1 cellular context compared by ENCODE assay signal in the genomic region with DNA sequence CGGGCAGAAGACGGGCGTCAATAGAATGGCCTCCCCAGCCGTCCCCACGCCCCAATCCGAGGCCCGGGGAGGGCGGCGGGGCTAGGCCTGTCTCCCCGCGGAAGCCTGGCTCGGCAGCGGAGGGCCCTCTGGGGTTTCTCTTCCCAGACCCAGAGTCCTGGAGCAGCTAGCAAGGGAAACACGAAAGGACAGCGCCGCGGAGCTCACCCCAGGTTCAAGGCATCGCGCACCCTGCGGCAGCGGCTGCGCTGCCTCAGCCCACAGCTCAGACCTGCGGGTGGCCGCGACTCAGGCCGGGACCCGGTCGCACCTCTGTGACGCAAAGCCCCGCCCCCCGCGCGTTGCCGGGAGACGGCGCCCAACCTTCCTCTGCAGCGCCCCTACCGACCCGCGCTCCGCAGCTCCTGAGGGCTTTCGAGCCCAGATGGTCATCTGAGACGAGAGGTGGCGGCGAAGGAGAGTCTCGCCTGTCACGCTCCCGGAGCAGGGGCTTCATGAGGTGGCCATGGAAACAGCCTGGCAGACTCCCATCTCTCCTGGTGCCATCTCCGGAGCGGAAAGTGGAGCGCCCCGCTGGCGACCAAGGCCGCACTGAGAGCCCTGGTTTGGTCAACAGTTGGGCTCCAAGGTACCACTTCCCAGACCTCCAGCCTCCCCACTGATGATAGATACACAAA.
TF ChIP-seq lines count a peak whose summit lies in the region.

A gene with protein sequence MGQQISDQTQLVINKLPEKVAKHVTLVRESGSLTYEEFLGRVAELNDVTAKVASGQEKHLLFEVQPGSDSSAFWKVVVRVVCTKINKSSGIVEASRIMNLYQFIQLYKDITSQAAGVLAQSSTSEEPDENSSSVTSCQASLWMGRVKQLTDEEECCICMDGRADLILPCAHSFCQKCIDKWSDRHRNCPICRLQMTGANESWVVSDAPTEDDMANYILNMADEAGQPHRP (minus strand): TSS at position 273 of the 677 bp plus-strand sequence. CDS start 7,029 bp downstream, outside the sequence.

TF ChIP-seq in HepG2, 621 proteins besides CTCF, POLR2A, EP300 and RAD21 (continued from another document and continues in another):
- TF ChIP-seq NCOR1 (IDR thresholded peaks at IDR 0.05; ENCODE audit: borderline replicate concordance, low read length), result no peak
- TF ChIP-seq, protein P1, sequence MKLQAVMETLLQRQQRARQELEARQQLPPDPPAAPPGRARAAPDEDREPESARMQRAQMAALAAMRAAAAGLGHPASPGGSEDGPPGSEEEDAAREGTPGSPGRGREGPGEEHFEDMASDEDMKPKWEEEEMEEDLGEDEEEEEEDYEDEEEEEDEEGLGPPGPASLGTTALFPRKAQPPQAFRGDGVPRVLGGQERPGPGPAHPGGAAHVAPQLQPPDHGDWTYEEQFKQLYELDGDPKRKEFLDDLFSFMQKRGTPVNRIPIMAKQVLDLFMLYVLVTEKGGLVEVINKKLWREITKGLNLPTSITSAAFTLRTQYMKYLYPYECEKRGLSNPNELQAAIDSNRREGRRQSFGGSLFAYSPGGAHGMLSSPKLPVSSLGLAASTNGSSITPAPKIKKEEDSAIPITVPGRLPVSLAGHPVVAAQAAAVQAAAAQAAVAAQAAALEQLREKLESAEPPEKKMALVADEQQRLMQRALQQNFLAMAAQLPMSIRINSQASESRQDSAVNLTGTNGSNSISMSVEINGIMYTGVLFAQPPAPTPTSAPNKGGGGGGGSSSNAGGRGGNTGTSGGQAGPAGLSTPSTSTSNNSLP (IDR thresholded peaks at IDR 0.05; ENCODE audit: low read depth, low read length), result peak; percentile 44; the same call in 1 of the 2 replicates
- TF ChIP-seq PHF5A (CRISPR knock-in tag; IDR thresholded peaks at IDR 0.05; ENCODE audit: low read depth, unreplicated experiment), result no peak
- peak; percentile 30; the same call in 1 of the 2 replicates for TF ChIP-seq NFYB (CRISPR knock-in tag; IDR thresholded peaks at IDR 0.05)
- TF ChIP-seq ZNF329 (CRISPR knock-in tag; IDR thresholded peaks at IDR 0.05; ENCODE audit: low read depth), result no peak
- peak; percentile 48 for TF ChIP-seq ZMYM3 (CRISPR knock-in tag; IDR thresholded peaks at IDR 0.05)
- TF ChIP-seq ERF (CRISPR knock-in tag; IDR thresholded peaks at IDR 0.05), result peak; percentile 73; the same call in 1 of the 2 replicates
- peak; percentile 80; the same call in 1 of the 2 replicates for TF ChIP-seq ZBTB38 (CRISPR knock-in tag; IDR thresholded peaks at IDR 0.05)
- TF ChIP-seq SRF (IDR thresholded peaks at IDR 0.05; ENCODE audit: low read depth, low read length), result peak; percentile 32; the same call in 1 of the 2 replicates
- no peak for TF ChIP-seq ZNF615 (CRISPR knock-in tag; IDR thresholded peaks at IDR 0.05; ENCODE audit: borderline replicate concordance)
- TF ChIP-seq NFIC (IDR thresholded peaks at IDR 0.05; ENCODE audit: low read length), result no peak
- TF ChIP-seq ZFP36L2 (CRISPR knock-in tag; IDR thresholded peaks at IDR 0.05), result no peak
- TF ChIP-seq TBX2 (CRISPR knock-in tag; IDR thresholded peaks at IDR 0.05; ENCODE audit: borderline replicate concordance), result peak; percentile 88
- TF ChIP-seq, protein P2, sequence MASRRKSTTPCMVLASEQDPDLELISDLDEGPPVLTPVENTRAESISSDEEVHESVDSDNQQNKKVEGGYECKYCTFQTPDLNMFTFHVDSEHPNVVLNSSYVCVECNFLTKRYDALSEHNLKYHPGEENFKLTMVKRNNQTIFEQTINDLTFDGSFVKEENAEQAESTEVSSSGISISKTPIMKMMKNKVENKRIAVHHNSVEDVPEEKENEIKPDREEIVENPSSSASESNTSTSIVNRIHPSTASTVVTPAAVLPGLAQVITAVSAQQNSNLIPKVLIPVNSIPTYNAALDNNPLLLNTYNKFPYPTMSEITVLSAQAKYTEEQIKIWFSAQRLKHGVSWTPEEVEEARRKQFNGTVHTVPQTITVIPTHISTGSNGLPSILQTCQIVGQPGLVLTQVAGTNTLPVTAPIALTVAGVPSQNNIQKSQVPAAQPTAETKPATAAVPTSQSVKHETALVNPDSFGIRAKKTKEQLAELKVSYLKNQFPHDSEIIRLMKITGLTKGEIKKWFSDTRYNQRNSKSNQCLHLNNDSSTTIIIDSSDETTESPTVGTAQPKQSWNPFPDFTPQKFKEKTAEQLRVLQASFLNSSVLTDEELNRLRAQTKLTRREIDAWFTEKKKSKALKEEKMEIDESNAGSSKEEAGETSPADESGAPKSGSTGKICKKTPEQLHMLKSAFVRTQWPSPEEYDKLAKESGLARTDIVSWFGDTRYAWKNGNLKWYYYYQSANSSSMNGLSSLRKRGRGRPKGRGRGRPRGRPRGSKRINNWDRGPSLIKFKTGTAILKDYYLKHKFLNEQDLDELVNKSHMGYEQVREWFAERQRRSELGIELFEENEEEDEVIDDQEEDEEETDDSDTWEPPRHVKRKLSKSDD (CRISPR knock-in tag; IDR thresholded peaks at IDR 0.05; ENCODE audit: low read depth), result peak; percentile 67; the same call in 1 of the 2 replicates
- no peak for TF ChIP-seq EZH2 (conservative IDR thresholded peaks at IDR 0.05; ENCODE audit: low read depth, low read length)
- no peak for TF ChIP-seq ZFAT (CRISPR knock-in tag; conservative IDR thresholded peaks at IDR 0.05)
- TF ChIP-seq, protein P3, sequence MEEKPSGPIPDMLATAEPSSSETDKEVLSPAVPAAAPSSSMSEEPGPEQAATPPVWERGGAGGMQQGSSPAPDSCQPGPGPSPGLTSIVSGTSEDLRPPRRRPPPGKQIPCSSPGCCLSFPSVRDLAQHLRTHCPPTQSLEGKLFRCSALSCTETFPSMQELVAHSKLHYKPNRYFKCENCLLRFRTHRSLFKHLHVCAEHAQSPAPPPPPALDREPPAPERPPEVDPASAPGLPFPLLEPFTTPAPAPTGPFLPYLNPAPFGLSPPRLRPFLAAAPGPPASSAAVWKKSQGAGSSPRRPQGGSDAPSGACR (CRISPR knock-in tag; IDR thresholded peaks at IDR 0.05), result 0 out of 2 replicates have a peak, but pooled peaks have one; percentile 55
- TF ChIP-seq ZNF484 (CRISPR knock-in tag; IDR thresholded peaks at IDR 0.05; ENCODE audit: borderline replicate concordance, low read depth), result no peak
- TF ChIP-seq SP1 (IDR thresholded peaks at IDR 0.05), result no peak
- TF ChIP-seq SP1 (CRISPR knock-in tag; IDR thresholded peaks at IDR 0.05), result peak; percentile 96
- TF ChIP-seq, protein P4, sequence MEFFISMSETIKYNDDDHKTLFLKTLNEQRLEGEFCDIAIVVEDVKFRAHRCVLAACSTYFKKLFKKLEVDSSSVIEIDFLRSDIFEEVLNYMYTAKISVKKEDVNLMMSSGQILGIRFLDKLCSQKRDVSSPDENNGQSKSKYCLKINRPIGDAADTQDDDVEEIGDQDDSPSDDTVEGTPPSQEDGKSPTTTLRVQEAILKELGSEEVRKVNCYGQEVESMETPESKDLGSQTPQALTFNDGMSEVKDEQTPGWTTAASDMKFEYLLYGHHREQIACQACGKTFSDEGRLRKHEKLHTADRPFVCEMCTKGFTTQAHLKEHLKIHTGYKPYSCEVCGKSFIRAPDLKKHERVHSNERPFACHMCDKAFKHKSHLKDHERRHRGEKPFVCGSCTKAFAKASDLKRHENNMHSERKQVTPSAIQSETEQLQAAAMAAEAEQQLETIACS (CRISPR knock-in tag; IDR thresholded peaks at IDR 0.05), result peak; percentile 42; the same call in 1 of the 2 replicates
- TF ChIP-seq AFF4 (CRISPR knock-in tag; IDR thresholded peaks at IDR 0.05), result no peak
- no peak; the same call in 1 of the 2 replicates for TF ChIP-seq ZNF556 (CRISPR knock-in tag; IDR thresholded peaks at IDR 0.05; ENCODE audit: borderline replicate concordance)
- peak; percentile 89 for TF ChIP-seq IRF9 (CRISPR knock-in tag; IDR thresholded peaks at IDR 0.05; ENCODE audit: borderline replicate concordance)
- peak; percentile 88 for TF ChIP-seq THAP11 (CRISPR knock-in tag; IDR thresholded peaks at IDR 0.05)
- TF ChIP-seq NFYC (CRISPR knock-in tag; IDR thresholded peaks at IDR 0.05), result no peak
- no peak for TF ChIP-seq ZNF160 (CRISPR knock-in tag; IDR thresholded peaks at IDR 0.05)
- TF ChIP-seq TFAP4 (IDR thresholded peaks at IDR 0.05; ENCODE audit: borderline replicate concordance, low read depth), result no peak; the same call in 1 of the 2 replicates
- TF ChIP-seq ZNF331 (CRISPR knock-in tag; IDR thresholded peaks at IDR 0.05), result peak; percentile 58; the same call in 1 of the 2 replicates
- peak; percentile 22 for TF ChIP-seq HNRNPK (IDR thresholded peaks at IDR 0.05; ENCODE audit: low read depth, low read length, poor library complexity, severe bottlenecking)
- TF ChIP-seq ZNF550 (CRISPR knock-in tag; IDR thresholded peaks at IDR 0.05; ENCODE audit: borderline replicate concordance), result no peak
- TF ChIP-seq, protein P5, sequence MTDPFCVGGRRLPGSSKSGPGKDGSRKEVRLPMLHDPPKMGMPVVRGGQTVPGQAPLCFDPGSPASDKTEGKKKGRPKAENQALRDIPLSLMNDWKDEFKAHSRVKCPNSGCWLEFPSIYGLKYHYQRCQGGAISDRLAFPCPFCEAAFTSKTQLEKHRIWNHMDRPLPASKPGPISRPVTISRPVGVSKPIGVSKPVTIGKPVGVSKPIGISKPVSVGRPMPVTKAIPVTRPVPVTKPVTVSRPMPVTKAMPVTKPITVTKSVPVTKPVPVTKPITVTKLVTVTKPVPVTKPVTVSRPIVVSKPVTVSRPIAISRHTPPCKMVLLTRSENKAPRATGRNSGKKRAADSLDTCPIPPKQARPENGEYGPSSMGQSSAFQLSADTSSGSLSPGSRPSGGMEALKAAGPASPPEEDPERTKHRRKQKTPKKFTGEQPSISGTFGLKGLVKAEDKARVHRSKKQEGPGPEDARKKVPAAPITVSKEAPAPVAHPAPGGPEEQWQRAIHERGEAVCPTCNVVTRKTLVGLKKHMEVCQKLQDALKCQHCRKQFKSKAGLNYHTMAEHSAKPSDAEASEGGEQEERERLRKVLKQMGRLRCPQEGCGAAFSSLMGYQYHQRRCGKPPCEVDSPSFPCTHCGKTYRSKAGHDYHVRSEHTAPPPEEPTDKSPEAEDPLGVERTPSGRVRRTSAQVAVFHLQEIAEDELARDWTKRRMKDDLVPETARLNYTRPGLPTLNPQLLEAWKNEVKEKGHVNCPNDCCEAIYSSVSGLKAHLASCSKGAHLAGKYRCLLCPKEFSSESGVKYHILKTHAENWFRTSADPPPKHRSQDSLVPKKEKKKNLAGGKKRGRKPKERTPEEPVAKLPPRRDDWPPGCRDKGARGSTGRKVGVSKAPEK (CRISPR knock-in tag; IDR thresholded peaks at IDR 0.05; ENCODE audit: borderline replicate concordance), result peak; percentile 58; the same call in 1 of the 2 replicates
- TF ChIP-seq CBFB (CRISPR knock-in tag; IDR thresholded peaks at IDR 0.05), result 0 out of 2 replicates have a peak, but pooled peaks have one; percentile 59
- peak; percentile 64; the same call in 1 of the 2 replicates for TF ChIP-seq ZNF879 (CRISPR knock-in tag; IDR thresholded peaks at IDR 0.05)
- TF ChIP-seq FOXA1 (IDR thresholded peaks at IDR 0.05), result no peak
- no peak for TF ChIP-seq FOXA1 (CRISPR knock-in tag; IDR thresholded peaks at IDR 0.05)
- no peak for TF ChIP-seq SNAI1 (CRISPR knock-in tag; IDR thresholded peaks at IDR 0.05; ENCODE audit: borderline replicate concordance)
- TF ChIP-seq PAX8 (CRISPR knock-in tag; IDR thresholded peaks at IDR 0.05; ENCODE audit: borderline replicate concordance), result no peak
- TF ChIP-seq, protein P6, sequence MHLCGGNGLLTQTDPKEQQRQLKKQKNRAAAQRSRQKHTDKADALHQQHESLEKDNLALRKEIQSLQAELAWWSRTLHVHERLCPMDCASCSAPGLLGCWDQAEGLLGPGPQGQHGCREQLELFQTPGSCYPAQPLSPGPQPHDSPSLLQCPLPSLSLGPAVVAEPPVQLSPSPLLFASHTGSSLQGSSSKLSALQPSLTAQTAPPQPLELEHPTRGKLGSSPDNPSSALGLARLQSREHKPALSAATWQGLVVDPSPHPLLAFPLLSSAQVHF (CRISPR knock-in tag; IDR thresholded peaks at IDR 0.05), result no peak
- TF ChIP-seq ZBTB7A (CRISPR knock-in tag; IDR thresholded peaks at IDR 0.05), result no peak
- TF ChIP-seq, protein P7, sequence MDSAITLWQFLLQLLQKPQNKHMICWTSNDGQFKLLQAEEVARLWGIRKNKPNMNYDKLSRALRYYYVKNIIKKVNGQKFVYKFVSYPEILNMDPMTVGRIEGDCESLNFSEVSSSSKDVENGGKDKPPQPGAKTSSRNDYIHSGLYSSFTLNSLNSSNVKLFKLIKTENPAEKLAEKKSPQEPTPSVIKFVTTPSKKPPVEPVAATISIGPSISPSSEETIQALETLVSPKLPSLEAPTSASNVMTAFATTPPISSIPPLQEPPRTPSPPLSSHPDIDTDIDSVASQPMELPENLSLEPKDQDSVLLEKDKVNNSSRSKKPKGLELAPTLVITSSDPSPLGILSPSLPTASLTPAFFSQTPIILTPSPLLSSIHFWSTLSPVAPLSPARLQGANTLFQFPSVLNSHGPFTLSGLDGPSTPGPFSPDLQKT (CRISPR knock-in tag; IDR thresholded peaks at IDR 0.05; ENCODE audit: borderline replicate concordance), result no peak
